ENCODE assay signal across 8 cellular contexts in the genomic region with DNA sequence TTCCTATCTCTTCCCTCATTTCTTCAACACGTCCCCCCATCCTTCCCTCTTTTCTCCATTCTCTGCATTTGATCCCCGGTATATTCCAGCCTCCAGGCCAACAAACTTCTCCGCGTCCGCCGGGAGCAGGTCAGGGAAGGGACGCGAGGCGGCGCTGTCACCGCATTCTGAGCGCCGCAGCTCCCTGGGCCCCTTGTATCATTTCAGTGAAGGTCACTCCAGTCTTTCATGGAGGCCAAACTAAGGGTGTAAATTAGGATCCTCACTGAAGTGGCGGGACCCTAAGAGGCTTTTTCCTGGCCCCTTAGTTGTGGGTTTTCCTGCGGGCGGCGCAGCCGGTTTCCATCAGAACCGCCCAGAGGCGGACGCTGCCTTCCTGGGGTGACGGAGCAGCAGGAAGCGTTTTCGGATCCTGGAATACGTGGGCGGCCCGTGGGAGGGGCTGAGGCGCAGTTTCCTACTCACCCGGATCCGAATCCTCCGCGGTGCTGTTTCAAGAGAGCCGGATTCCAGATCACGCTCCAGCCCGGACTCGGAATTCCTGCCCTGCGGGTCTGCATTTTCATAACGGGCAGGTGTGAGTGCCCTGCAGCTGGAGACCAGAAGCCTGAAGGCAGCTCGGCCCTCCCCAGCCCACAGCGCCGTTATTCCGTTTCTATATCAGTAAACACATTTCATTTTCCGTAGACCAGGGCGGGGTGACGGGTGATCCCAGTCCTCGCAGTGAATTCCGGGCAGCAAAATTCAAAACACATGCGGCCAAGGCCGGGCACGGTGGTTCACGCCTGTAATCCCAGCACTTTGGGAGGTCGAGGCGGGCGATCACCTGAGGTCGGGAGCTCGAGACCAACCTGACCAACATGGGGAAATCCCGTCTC. TPM values are rescaled to one million over a fixed set of nuclear protein-coding genes. Genes with fewer than 3 reads are reported as not detected.
DNase-seq lines count a peak whose midpoint lies in the region; ATAC-seq and TF ChIP-seq lines count a peak whose summit lies in the region.

No MANE protein-coding gene starts in this region.

- H3K27me3 Mint-ChIP-seq in Caco-2 (ENCODE audit: insufficient read depth, unreplicated experiment): no peaks in the 10 kb centered on the region
- peaks cover 2% of the 10 kb centered on the region for H3K27me3 Mint-ChIP-seq in activated T-helper 1 cell treated with anti-CD3 and anti-CD28 coated beads, Interleukin-12 subunit alpha, Interleukin-12 subunit beta, Interleukin-2, Interleukin-4 antibody, amounts not matched to agents 30 ng/mL and 10 ng/mL and 1 ng/mL, durations not matched to agents 14 hours and 24 hours and 36 hours (ENCODE audit: insufficient read depth)

- peak overlapping the region; percentile 14 for H3K27ac Mint-ChIP-seq in Caco-2 (ENCODE audit: unreplicated experiment)
- peak overlapping the region; percentile 91 for H3K27ac Mint-ChIP-seq in activated T-helper 1 cell treated with anti-CD3 and anti-CD28 coated beads, Interleukin-12 subunit alpha, Interleukin-12 subunit beta, Interleukin-2, Interleukin-4 antibody, amounts not matched to agents 30 ng/mL and 10 ng/mL and 1 ng/mL, durations not matched to agents 14 hours and 24 hours and 36 hours

- peak overlapping the region; percentile 24 for H3K27ac ChIP-seq in OCI-LY1 (ENCODE audit: low read depth, low read length, poor library complexity, severe bottlenecking)
- H3K27ac ChIP-seq in esophagus squamous epithelium: peak overlapping the region; percentile 96 to 99 (median 99)

- no TSS peak for BruUV-seq in Caco-2 (replicated peaks; lab: Mats Ljungman, UMichigan)

- peak overlapping the region; percentile 78 for H2AFZ ChIP-seq in OCI-LY1 (ENCODE audit: low read length)

- no peaks in the 10 kb centered on the region for H3K79me2 ChIP-seq in OCI-LY1 (ENCODE audit: insufficient read depth, low read length)

- peaks cover 28% of the 10 kb centered on the region for H3K4me1 Mint-ChIP-seq in Caco-2 (ENCODE audit: low read depth, unreplicated experiment)
- H3K4me1 Mint-ChIP-seq in activated T-helper 1 cell treated with anti-CD3 and anti-CD28 coated beads, Interleukin-12 subunit alpha, Interleukin-12 subunit beta, Interleukin-2, Interleukin-4 antibody, amounts not matched to agents 30 ng/mL and 10 ng/mL and 1 ng/mL, durations not matched to agents 14 hours and 24 hours and 36 hours (ENCODE audit: low read depth): peaks cover 42% of the 10 kb centered on the region

- H3K4me3 Mint-ChIP-seq in Caco-2 (ENCODE audit: unreplicated experiment): peak overlapping the region; percentile 67
- peak overlapping the region; percentile 84 for H3K4me3 Mint-ChIP-seq in activated T-helper 1 cell treated with anti-CD3 and anti-CD28 coated beads, Interleukin-12 subunit alpha, Interleukin-12 subunit beta, Interleukin-2, Interleukin-4 antibody, amounts not matched to agents 30 ng/mL and 10 ng/mL and 1 ng/mL, durations not matched to agents 14 hours and 24 hours and 36 hours

- CTCF ChIA-PET in Caco-2 (lab: Charles Lee): interaction anchor here (0.7 to 1.2 kb wide), 2 partner anchors 43 to 190 kb away, joined by 4 read pairs; no protein-coding TSS in a partner anchor

- peak overlapping the region; percentile 48 for H3K4me3 ChIP-seq in Caco-2 (ENCODE audit: low read depth, low read length)
- H3K4me3 ChIP-seq in OCI-LY1 (ENCODE audit: low read depth, low read length, poor library complexity, severe bottlenecking): peak overlapping the region; percentile 77
- peak overlapping the region; percentile 70 to 85 (median 79) for H3K4me3 ChIP-seq in esophagus squamous epithelium

- no peaks in the 10 kb centered on the region for H3K9me2 ChIP-seq in OCI-LY1 (ENCODE audit: low read depth, low read length)

- H3K27me3 ChIP-seq in Caco-2 (replicated peaks; ENCODE audit: control insufficient read depth, insufficient read depth, low read length) (no peaks in the 10 kb centered on the region), OCI-LY1 (ENCODE audit: insufficient read depth, low read length) (no peaks in the 10 kb centered on the region), esophagus squamous epithelium (no peaks in the 10 kb centered on the region)

- H4K20me1 ChIP-seq in OCI-LY1 (ENCODE audit: insufficient read depth, low read length): no peaks in the 10 kb centered on the region

- 0% methylated on average over 18 to 41 of the region's 57 CpGs for WGBS in esophagus squamous epithelium, 2 donors

- H3K36me3 Mint-ChIP-seq in Caco-2 (ENCODE audit: insufficient read depth, unreplicated experiment): peaks cover 11% of the 10 kb centered on the region
- peaks cover 2% of the 10 kb centered on the region for H3K36me3 Mint-ChIP-seq in activated T-helper 1 cell treated with anti-CD3 and anti-CD28 coated beads, Interleukin-12 subunit alpha, Interleukin-12 subunit beta, Interleukin-2, Interleukin-4 antibody, amounts not matched to agents 30 ng/mL and 10 ng/mL and 1 ng/mL, durations not matched to agents 14 hours and 24 hours and 36 hours (ENCODE audit: low read depth)

- peaks cover 4% of the 10 kb centered on the region; the same call in 1 of the 2 replicates for H3K9me3 ChIP-seq in Caco-2
- H3K9me3 ChIP-seq in OCI-LY1 (ENCODE audit: low read length): no peaks in the 10 kb centered on the region
- H3K9me3 ChIP-seq in esophagus squamous epithelium: no peaks in the 10 kb centered on the region

- TF ChIP-seq POLR2A in esophagus squamous epithelium (IDR thresholded peaks at IDR 0.05): peak in 1 of 4 donors; percentile 62

- intact Hi-C loops in Caco-2 (cut with micrococcal nuclease; ENCODE audit: unreplicated experiment): loop anchor here (1.0 to 10.0 kb wide), 2 partner anchors 41 to 95 kb away; partner anchors contain the start of gene MICB
- intact Hi-C loops in activated T-helper 1 cell treated with anti-CD3 and anti-CD28 coated beads, Interleukin-12 subunit alpha, Interleukin-12 subunit beta, Interleukin-2, Interleukin-4 antibody, amounts not matched to agents 30 ng/mL and 10 ng/mL and 1 ng/mL, durations not matched to agents 14 hours and 24 hours and 36 hours (cut with micrococcal nuclease): loop anchor here (1.0 to 10.0 kb wide), 5 partner anchors 43 to 242 kb away; partner anchors contain the start of genes HLA-B, NCR3 and TCF19
- intact Hi-C loops in esophagus squamous epithelium (cut with DNase I): no loop called here

- peaks cover 9% of the 10 kb centered on the region for H3K9me3 Mint-ChIP-seq in Caco-2 (ENCODE audit: unreplicated experiment)
- no peaks in the 10 kb centered on the region for H3K9me3 Mint-ChIP-seq in activated T-helper 1 cell treated with anti-CD3 and anti-CD28 coated beads, Interleukin-12 subunit alpha, Interleukin-12 subunit beta, Interleukin-2, Interleukin-4 antibody, amounts not matched to agents 30 ng/mL and 10 ng/mL and 1 ng/mL, durations not matched to agents 14 hours and 24 hours and 36 hours

- POLR2A ChIA-PET in Caco-2 (lab: Charles Lee): no interaction called here

- no peaks in the 10 kb centered on the region for H3K36me3 ChIP-seq in Caco-2 (ENCODE audit: control insufficient read depth, insufficient read depth, low read length)
- no peaks in the 10 kb centered on the region; the same call in 1 of the 2 replicates for H3K36me3 ChIP-seq in OCI-LY1 (ENCODE audit: insufficient read depth, low read length)
- H3K36me3 ChIP-seq in esophagus squamous epithelium: no peaks in the 10 kb centered on the region

- no peak for ATAC-seq in HG03175 (IDR thresholded peaks at IDR 0.05; ENCODE audit: unreplicated experiment)

- TF ChIP-seq CTCF in Caco-2 (IDR thresholded peaks at IDR 0.05; ENCODE audit: insufficient read depth in 1 of 2, low read depth in 1 of 2, low read length in 1 of 2, severe bottlenecking in 1 of 2, unreplicated experiment in 1 of 2): peak; percentile 73 to 81
- TF ChIP-seq CTCF in OCI-LY1 (IDR thresholded peaks at IDR 0.05; ENCODE audit: low read length): peak; percentile 95
- TF ChIP-seq CTCF in esophagus squamous epithelium (IDR thresholded peaks at IDR 0.05): peak; percentile 79 to 93 (median 88)

- H3K4me1 ChIP-seq in Caco-2: peaks cover 6% of the 10 kb centered on the region
- H3K4me1 ChIP-seq in OCI-LY1 (ENCODE audit: insufficient read depth, low read length, severe bottlenecking): peaks cover 43% of the 10 kb centered on the region
- peaks cover 14 to 71% (median 41%) of the 10 kb centered on the region in 3 donors for H3K4me1 ChIP-seq in esophagus squamous epithelium

- DNase-seq in Caco-2 (peak; percentile 75 to 80), HCEC 1CT (peak; percentile 90), esophagus squamous epithelium (lab: John Stamatoyannopoulos, UW) (peak; percentile 29), mucosa of gallbladder (ENCODE audit: low spot score) (peak; percentile 94)
- peak; percentile 57 for DNase-seq in activated T-helper 1 cell treated with anti-CD3 and anti-CD28 coated beads, Interleukin-12 subunit alpha, Interleukin-12 subunit beta, Interleukin-2, Interleukin-4 antibody, amounts not matched to agents 30 ng/mL and 10 ng/mL and 1 ng/mL, durations not matched to agents 14 hours and 24 hours and 36 hours (ENCODE audit: low spot score)
- peak; percentile 81 for DNase-seq in stimulated activated CD8-positive, alpha-beta memory T cell treated with anti-CD3 and anti-CD28 coated beads, Interleukin-4, amount 100 ng/mL, for 48 hours

- peak overlapping the region; percentile 78 for H3K9ac ChIP-seq in OCI-LY1 (ENCODE audit: low read length)

- peak overlapping the region; percentile 98 for H3K4me2 ChIP-seq in OCI-LY1 (ENCODE audit: low read length)

- H3F3A ChIP-seq in OCI-LY1 (ENCODE audit: insufficient read depth, low read length): no peaks in the 10 kb centered on the region

RNA-seq across cellular contexts. Expression of gene MICA, which starts 3.6 kb away (rescaled TPM):
- total RNA-seq in Caco-2 (2022) (12.6 and 13.1 TPM in 2 replicates), esophagus squamous epithelium (10 to 100 TPM in 1 of 4 donors, 1 to 10 TPM in 3; 7.5 to 10.1 (median 8.8) TPM), mucosa of gallbladder (31.7 TPM)
- total RNA-seq in activated T-helper 1 cell treated with anti-CD3 and anti-CD28 coated beads, Interleukin-12 subunit alpha, Interleukin-12 subunit beta, Interleukin-2, Interleukin-4 antibody, amounts not matched to agents 30 ng/mL and 10 ng/mL and 1 ng/mL, durations not matched to agents 14 hours and 24 hours and 36 hours: 11.5 and 12.4 TPM in 2 replicates

RNA-seq across cellular contexts. Expression of gene HLA-B, which starts 42.8 kb away (rescaled TPM):
- 40.9 and 41.9 TPM in 2 replicates for total RNA-seq in Caco-2 (2022)
- total RNA-seq in activated T-helper 1 cell treated with anti-CD3 and anti-CD28 coated beads, Interleukin-12 subunit alpha, Interleukin-12 subunit beta, Interleukin-2, Interleukin-4 antibody, amounts not matched to agents 30 ng/mL and 10 ng/mL and 1 ng/mL, durations not matched to agents 14 hours and 24 hours and 36 hours: 3,770 and 3,814 TPM in 2 replicates
- 1,000 to 10,000 TPM in 1 of 4 donors, 100 to 1,000 TPM in 3; 193 to 1,414 (median 554) TPM for total RNA-seq in esophagus squamous epithelium
- 1,432 TPM for total RNA-seq in mucosa of gallbladder

Comparison
In these comparisons a context has a peak if more than half of its experiments do, and no peak if none do; other contexts are left out.
1. DNase-seq: peak in every context shown above with its lines; median percentile 94 in mucosa of gallbladder; 90 in HCEC 1CT; 81 in stimulated activated CD8-positive, alpha-beta memory T cell treated with anti-CD3 and anti-CD28 coated beads, Interleukin-4, amount 100 ng/mL, for 48 hours; 78 in Caco-2; 57 in activated T-helper 1 cell treated with anti-CD3 and anti-CD28 coated beads, Interleukin-12 subunit alpha, Interleukin-12 subunit beta, Interleukin-2, Interleukin-4 antibody, amounts not matched to agents 30 ng/mL and 10 ng/mL and 1 ng/mL, durations not matched to agents 14 hours and 24 hours and 36 hours; 29 in esophagus squamous epithelium.